Comparison of ENCODE assay signal across 15 cellular contexts in genomic region chr3:119664850-119665379, GRCh38. TPM values are rescaled to one million over a fixed set of nuclear protein-coding genes. Genes with fewer than 3 reads are reported as not detected.
DNase-seq lines count a peak whose midpoint lies in the region; ATAC-seq, FAIRE-seq and TF ChIP-seq lines count a peak whose summit lies in the region.
"Had no signal": no experiment of that assay in that cellular context is flagged by ENCODE, and none has a peak within 500 bp of the region (broad histone marks: within the 10 kb centered on the region; RNA-seq: fewer than 3 reads in every experiment).

No MANE protein-coding gene starts in this region.

- H3K9me3 ChIP-seq in OCI-LY3 (ENCODE audit: insufficient read depth, low read length) (no peaks in the 10 kb centered on the region), skeletal muscle satellite cell (replicated peaks; ENCODE audit: low read length) (no peaks in the 10 kb centered on the region)

- H3K4me3 ChIP-seq in OCI-LY3 (ENCODE audit: low read length): peak overlapping the region; percentile 30
- no peak overlapping the region for H3K4me3 ChIP-seq in skeletal muscle satellite cell (ENCODE audit: low read length)

- peak overlapping the region; percentile 45 for H3K9ac ChIP-seq in OCI-LY3 (ENCODE audit: low read length)
- H3K9ac ChIP-seq in skeletal muscle satellite cell (ENCODE audit: low read depth, low read length): peak overlapping the region; percentile 61

- no peaks in the 10 kb centered on the region for H3K27me3 ChIP-seq in OCI-LY3 (ENCODE audit: low read depth, low read length)
- no peaks in the 10 kb centered on the region for H3K27me3 ChIP-seq in skeletal muscle satellite cell (ENCODE audit: control insufficient read depth, insufficient read depth, low read length)

- H3K4me2 ChIP-seq in OCI-LY3 (ENCODE audit: low read length) (peak overlapping the region; percentile 59), skeletal muscle satellite cell (ENCODE audit: low read length) (no peak overlapping the region)

- TF ChIP-seq POLR2A in H54 (IDR thresholded peaks at IDR 0.05; ENCODE audit: low read depth, low read length): no peak

- H3K36me3 ChIP-seq in OCI-LY3 (replicated peaks; ENCODE audit: low read depth, low read length) (peaks cover 12% of the 10 kb centered on the region), skeletal muscle satellite cell (ENCODE audit: insufficient read depth, low read length) (peaks cover 10% of the 10 kb centered on the region)

- H3K4me1 ChIP-seq in OCI-LY3 (ENCODE audit: low read length) (peaks cover 69% of the 10 kb centered on the region), skeletal muscle satellite cell (ENCODE audit: control insufficient read depth, insufficient read depth, low read length) (peaks cover 42% of the 10 kb centered on the region)

- H4K20me1 ChIP-seq in OCI-LY3 (ENCODE audit: insufficient read depth, low read length): no peaks in the 10 kb centered on the region

- no peak for DNase-seq in H54 (ENCODE audit: insufficient read length, low spot score)
- peak; percentile 73 for DNase-seq in glomerular visceral epithelial cell (ENCODE audit: extremely low spot score)
- DNase-seq in HCEC 1CT: no peak
- DNase-seq in hippocampal formation (lab: John Stamatoyannopoulos, UW): no peak
- no peak for DNase-seq in NCI-H1092 (lab: John Stamatoyannopoulos, UW)
- DNase-seq: activated CD4-positive, CD25-positive, alpha-beta regulatory T cell; activated effector memory CD4-positive, alpha-beta T cell treated with anti-CD3 and anti-CD28 coated beads, Interleukin-2, amount 50 U/mL, for 16 hours; dermis blood vessel endothelial cell; glutamatergic neuron; H7; NCI-H146; stimulated activated naive CD8-positive, alpha-beta T cell treated with anti-CD3 and anti-CD28 coated beads, Interleukin-15, amount 100 ng/mL, for 72 hours had no signal

- peaks cover 1% of the 10 kb centered on the region; the same call in 1 of the 2 replicates for H3K79me2 ChIP-seq in OCI-LY3 (ENCODE audit: low read length)

- no peak for TF ChIP-seq CTCF in OCI-LY3 (IDR thresholded peaks at IDR 0.05; ENCODE audit: low read depth, low read length)

- no peak for ATAC-seq in HG03457 (IDR thresholded peaks at IDR 0.05; ENCODE audit: unreplicated experiment)
- ATAC-seq: stimulated activated naive CD8-positive, alpha-beta T cell treated with anti-CD3 and anti-CD28 coated beads, Interleukin-15, amount 100 ng/mL, for 72 hours had no signal

- H2AFZ ChIP-seq in OCI-LY3 (ENCODE audit: low read depth, low read length): no peak overlapping the region

- peak overlapping the region; percentile 94 for H3K27ac ChIP-seq in OCI-LY3 (ENCODE audit: low read length)

- peak; percentile 23 for FAIRE-seq in H54 (lab: Jason Lieb, UNC)

RNA-seq across cellular contexts. Expression of gene POPDC2, which starts 4.5 kb away (rescaled TPM):
- 0.51 TPM in 1 of 2 replicates, not detected in the other for total RNA-seq in skeletal muscle satellite cell (2012; rRNA removed)

RNA-seq across cellular contexts. Expression of gene COX17, which starts 12.3 kb away (rescaled TPM):
- 10.6 and 15.1 TPM in 2 replicates for total RNA-seq in skeletal muscle satellite cell (2012; rRNA removed)

RNA-seq across cellular contexts. Expression of gene CFAP91, which starts 37.9 kb away (rescaled TPM):
- 0.25 and 0.87 TPM in 2 replicates for total RNA-seq in skeletal muscle satellite cell (2012; rRNA removed)
